Comparison of ENCODE assay signal across 28 cellular contexts in genomic region chr1:37872692-37873091, GRCh38.
"Had no signal": no experiment of that assay in that cellular context is flagged by ENCODE, and none has a peak within 500 bp of the region (broad histone marks: within the 10 kb centered on the region; RNA-seq: fewer than 3 reads in every experiment).

No MANE protein-coding gene starts in this region.

- H3K27me3 ChIP-seq: adrenal gland, MG63, SJCRH30 had no signal

- FAIRE-seq: bronchial epithelial cell, TTC549 had no signal

- H3K4me1 Mint-ChIP-seq: activated CD4-positive, alpha-beta T cell treated with anti-CD3 and anti-CD28 coated beads, Interleukin-2, amount 10 ng/mL, durations not matched to agents 24 days and 14 days; activated naive CD8-positive, alpha-beta T cell treated with anti-CD3 and anti-CD28 coated beads, Interleukin-2, amount 10 ng/mL, durations not matched to agents 7 days and 5 days; brain had no signal

- H3K27ac Mint-ChIP-seq: activated CD4-positive, alpha-beta T cell treated with anti-CD3 and anti-CD28 coated beads, Interleukin-2, amount 10 ng/mL, durations not matched to agents 24 days and 14 days; activated CD8-positive, alpha-beta T cell treated with anti-CD3 and anti-CD28 coated beads for 36 hours; activated naive CD4-positive, alpha-beta T cell treated with anti-CD3 and anti-CD28 coated beads for 36 hours; activated naive CD8-positive, alpha-beta T cell treated with anti-CD3 and anti-CD28 coated beads, Interleukin-2, amount 10 ng/mL, durations not matched to agents 7 days and 5 days; activated T-helper 2 cell treated with anti-CD3 and anti-CD28 coated beads, Interferon-gamma antibody, Interleukin-2, Interleukin-4, amounts not matched to agents 10 μg/mL and 5 μg/mL and 100 μg/mL, durations not matched to agents 14 hours and 24 hours and 36 hours; brain had no signal

- H3K4me3 Mint-ChIP-seq: activated CD4-positive, alpha-beta T cell treated with anti-CD3 and anti-CD28 coated beads, Interleukin-2, amount 10 ng/mL, durations not matched to agents 24 days and 14 days; activated CD8-positive, alpha-beta T cell treated with anti-CD3 and anti-CD28 coated beads for 36 hours; activated naive CD4-positive, alpha-beta T cell treated with anti-CD3 and anti-CD28 coated beads for 36 hours; activated naive CD8-positive, alpha-beta T cell treated with anti-CD3 and anti-CD28 coated beads, Interleukin-2, amount 10 ng/mL, durations not matched to agents 7 days and 5 days; brain; T-helper 2 cell treated with Interferon-gamma antibody and Interleukin-4, amounts not matched to agents 5 μg/mL and 100 μg/mL, for 36 hours had no signal

- H3K9me3 Mint-ChIP-seq: activated CD4-positive, alpha-beta T cell treated with anti-CD3 and anti-CD28 coated beads, Interleukin-2, amount 10 ng/mL, durations not matched to agents 24 days and 14 days; activated CD8-positive, alpha-beta T cell treated with anti-CD3 and anti-CD28 coated beads for 36 hours; activated naive CD4-positive, alpha-beta T cell treated with anti-CD3 and anti-CD28 coated beads for 36 hours; activated naive CD8-positive, alpha-beta T cell treated with anti-CD3 and anti-CD28 coated beads, Interleukin-2, amount 10 ng/mL, durations not matched to agents 7 days and 5 days; activated T-helper 2 cell treated with anti-CD3 and anti-CD28 coated beads, Interferon-gamma antibody, Interleukin-2, Interleukin-4, amounts not matched to agents 10 μg/mL and 5 μg/mL and 100 μg/mL, durations not matched to agents 14 hours and 24 hours and 36 hours; brain; T-helper 2 cell treated with Interferon-gamma antibody and Interleukin-4, amounts not matched to agents 5 μg/mL and 100 μg/mL, for 36 hours had no signal

- DNase-seq: activated CD4-positive, alpha-beta T cell treated with anti-CD3 and anti-CD28 coated beads, Interleukin-2, amount 10 ng/mL, durations not matched to agents 24 days and 14 days; activated CD4-positive, alpha-beta T cell treated with anti-CD3 and anti-CD28 coated beads, Interleukin-2, amount 50 U/mL, for 4 hours; activated CD8-positive, alpha-beta T cell treated with anti-CD3 and anti-CD28 coated beads for 36 hours; activated gamma-delta T cell treated with Interleukin-2 at 50 U/mL for 16 hours; activated naive CD4-positive, alpha-beta T cell treated with anti-CD3 and anti-CD28 coated beads for 36 hours; activated naive CD8-positive, alpha-beta T cell treated with anti-CD3 and anti-CD28 coated beads, Interleukin-2, amount 10 ng/mL, durations not matched to agents 7 days and 5 days; activated T-cell treated with anti-CD3 and anti-CD28 coated beads, Interleukin-2, amount 50 U/mL, for 48 hours; adrenal gland; anterior cingulate cortex; central memory CD4-positive, alpha-beta T cell; Kasumi-1; KG1; MG63; NCI-H1092; NCI-H1436 treated with DMSO at 0.1 percent for 48 hours; NCI-H1694 treated with DMSO at 0.1 percent for 48 hours; NCI-H2029; NCI-H345; NCI-H524 treated with DMSO at 0.1 percent for 48 hours; SHP77; SJCRH30 had no signal

- H3K27ac ChIP-seq: adrenal gland, SJCRH30, SK-N-MC had no signal

- H3K4me3 ChIP-seq: adrenal gland, MG63, SJCRH30, SK-N-MC had no signal

- ATAC-seq: activated CD8-positive, alpha-beta T cell treated with anti-CD3 and anti-CD28 coated beads for 36 hours; Panc1 had no signal

- H3K27me3 Mint-ChIP-seq: activated CD4-positive, alpha-beta T cell treated with anti-CD3 and anti-CD28 coated beads, Interleukin-2, amount 10 ng/mL, durations not matched to agents 24 days and 14 days; activated CD8-positive, alpha-beta T cell treated with anti-CD3 and anti-CD28 coated beads for 36 hours; activated naive CD8-positive, alpha-beta T cell treated with anti-CD3 and anti-CD28 coated beads, Interleukin-2, amount 10 ng/mL, durations not matched to agents 7 days and 5 days had no signal

- H3K9me3 ChIP-seq: adrenal gland, MG63, SJCRH30 had no signal

- H3K4me1 ChIP-seq: adrenal gland, SJCRH30 had no signal
